2 cellular contexts compared by ENCODE assay signal in the genomic region with DNA sequence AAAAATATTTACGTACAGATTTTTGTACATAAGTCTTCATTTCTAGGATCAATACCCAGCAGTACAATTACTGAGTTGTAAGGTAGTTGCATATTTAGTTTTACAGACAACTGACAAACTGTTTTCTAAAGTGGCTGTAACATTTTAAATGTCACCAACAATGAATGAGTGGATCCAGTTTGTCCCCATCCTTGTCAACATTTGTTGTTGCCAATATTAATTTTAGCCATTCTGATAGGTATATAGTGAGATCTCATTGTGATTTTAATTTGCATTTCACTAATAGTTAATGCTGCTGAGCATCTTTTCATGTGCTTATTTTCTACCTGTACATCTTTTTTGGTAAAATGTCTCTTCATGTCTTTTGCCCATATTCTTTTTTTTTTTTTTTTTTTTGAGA.
TF ChIP-seq lines count a peak whose summit lies in the region.

No MANE protein-coding gene starts in this region.

TF ChIP-seq in HepG2, 621 proteins besides CTCF, POLR2A, EP300 and RAD21:
- TF ChIP-seq SMC3 (IDR thresholded peaks at IDR 0.05; ENCODE audit: low read length) (no peak), ZNF7 (CRISPR knock-in tag; IDR thresholded peaks at IDR 0.05) (peak; percentile 87)

TF ChIP-seq in GM12878, 131 proteins besides CTCF, POLR2A, EP300 and RAD21:
- TF ChIP-seq NR2C1 (IDR thresholded peaks at IDR 0.05) (no peak), ASH2L (IDR thresholded peaks at IDR 0.05; ENCODE audit: borderline replicate concordance, low read depth) (no peak), MTA2 (IDR thresholded peaks at IDR 0.05; ENCODE audit: low read depth) (no peak), BACH1 (IDR thresholded peaks at IDR 0.05; ENCODE audit: borderline replicate concordance) (no peak), POLR2AphosphoS5 (IDR thresholded peaks at IDR 0.05; ENCODE audit: low read length) (no peak), RFX5 (IDR thresholded peaks at IDR 0.05; ENCODE audit: low read depth, low read length) (no peak), PML (IDR thresholded peaks at IDR 0.05; ENCODE audit: low read length) (no peak)
- TF ChIP-seq, protein P1, sequence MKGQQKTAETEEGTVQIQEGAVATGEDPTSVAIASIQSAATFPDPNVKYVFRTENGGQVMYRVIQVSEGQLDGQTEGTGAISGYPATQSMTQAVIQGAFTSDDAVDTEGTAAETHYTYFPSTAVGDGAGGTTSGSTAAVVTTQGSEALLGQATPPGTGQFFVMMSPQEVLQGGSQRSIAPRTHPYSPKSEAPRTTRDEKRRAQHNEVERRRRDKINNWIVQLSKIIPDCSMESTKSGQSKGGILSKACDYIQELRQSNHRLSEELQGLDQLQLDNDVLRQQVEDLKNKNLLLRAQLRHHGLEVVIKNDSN (IDR thresholded peaks at IDR 0.05; ENCODE audit: borderline replicate concordance, extremely low read length, insufficient read depth, low read depth, low read length): no peak
- TF ChIP-seq, protein P2, sequence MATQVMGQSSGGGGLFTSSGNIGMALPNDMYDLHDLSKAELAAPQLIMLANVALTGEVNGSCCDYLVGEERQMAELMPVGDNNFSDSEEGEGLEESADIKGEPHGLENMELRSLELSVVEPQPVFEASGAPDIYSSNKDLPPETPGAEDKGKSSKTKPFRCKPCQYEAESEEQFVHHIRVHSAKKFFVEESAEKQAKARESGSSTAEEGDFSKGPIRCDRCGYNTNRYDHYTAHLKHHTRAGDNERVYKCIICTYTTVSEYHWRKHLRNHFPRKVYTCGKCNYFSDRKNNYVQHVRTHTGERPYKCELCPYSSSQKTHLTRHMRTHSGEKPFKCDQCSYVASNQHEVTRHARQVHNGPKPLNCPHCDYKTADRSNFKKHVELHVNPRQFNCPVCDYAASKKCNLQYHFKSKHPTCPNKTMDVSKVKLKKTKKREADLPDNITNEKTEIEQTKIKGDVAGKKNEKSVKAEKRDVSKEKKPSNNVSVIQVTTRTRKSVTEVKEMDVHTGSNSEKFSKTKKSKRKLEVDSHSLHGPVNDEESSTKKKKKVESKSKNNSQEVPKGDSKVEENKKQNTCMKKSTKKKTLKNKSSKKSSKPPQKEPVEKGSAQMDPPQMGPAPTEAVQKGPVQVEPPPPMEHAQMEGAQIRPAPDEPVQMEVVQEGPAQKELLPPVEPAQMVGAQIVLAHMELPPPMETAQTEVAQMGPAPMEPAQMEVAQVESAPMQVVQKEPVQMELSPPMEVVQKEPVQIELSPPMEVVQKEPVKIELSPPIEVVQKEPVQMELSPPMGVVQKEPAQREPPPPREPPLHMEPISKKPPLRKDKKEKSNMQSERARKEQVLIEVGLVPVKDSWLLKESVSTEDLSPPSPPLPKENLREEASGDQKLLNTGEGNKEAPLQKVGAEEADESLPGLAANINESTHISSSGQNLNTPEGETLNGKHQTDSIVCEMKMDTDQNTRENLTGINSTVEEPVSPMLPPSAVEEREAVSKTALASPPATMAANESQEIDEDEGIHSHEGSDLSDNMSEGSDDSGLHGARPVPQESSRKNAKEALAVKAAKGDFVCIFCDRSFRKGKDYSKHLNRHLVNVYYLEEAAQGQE (IDR thresholded peaks at IDR 0.05; ENCODE audit: low read depth, low read length): no peak
